In genomic region chr1:3717041-3717714, GRCh38 we compare ENCODE assay signal across 1 cellular context.
TF ChIP-seq lines count a peak whose summit lies in the region.

No MANE protein-coding gene starts in this region.

TF ChIP-seq in K562, 482 proteins besides CTCF, POLR2A, EP300 and RAD21 (continued from another document):
- TF ChIP-seq BCOR (IDR thresholded peaks at IDR 0.05) (no peak), GTF2E2 (tag; IDR thresholded peaks at IDR 0.05) (0 out of 2 replicates have a peak, but pooled peaks have one; percentile 1), GATAD2B (IDR thresholded peaks at IDR 0.05; ENCODE audit: borderline replicate concordance) (no peak), USF1 (CRISPR knock-in tag; IDR thresholded peaks at IDR 0.05) (peak; percentile 60), HINFP (tag; conservative IDR thresholded peaks at IDR 0.05; ENCODE audit: low read depth) (peak; percentile 48; the same call in 1 of the 2 replicates), VEZF1 (CRISPR knock-in tag; IDR thresholded peaks at IDR 0.05) (peak; percentile 46; the same call in 1 of the 2 replicates), BMI1 (IDR thresholded peaks at IDR 0.05; ENCODE audit: low read length) (no peak), USF2 (CRISPR knock-in tag; IDR thresholded peaks at IDR 0.05) (peak; percentile 60)
